23 cellular contexts compared by ENCODE assay signal in genomic region chr2:47696478-47696831, GRCh38.
"Had no signal": no experiment of that assay in that cellular context is flagged by ENCODE, and none has a peak within 500 bp of the region (broad histone marks: within the 10 kb centered on the region; RNA-seq: fewer than 3 reads in every experiment).

No MANE protein-coding gene starts in this region.

- H3K9me3 Mint-ChIP-seq: activated naive CD4-positive, alpha-beta T cell treated with anti-CD3 and anti-CD28 coated beads, Interleukin-2, amount 10 ng/mL, durations not matched to agents 7 days and 5 days; immature natural killer cell; neural crest cell; stimulated activated naive CD8-positive, alpha-beta T cell treated with anti-CD3 and anti-CD28 coated beads, Interleukin-15, Interleukin-2, amounts not matched to agents 100 ng/mL and 50 ng/mL, for 24 hours had no signal

- H3K4me1 ChIP-seq: ascending aorta, left ventricle myocardium inferior, psoas muscle, suprapubic skin, transverse colon had no signal

- DNase-seq: activated CD4-positive, alpha-beta T cell treated with anti-CD3 and anti-CD28 coated beads, Interleukin-2, amount 50 U/mL, for 1 hour; activated CD4-positive, CD25-positive, alpha-beta regulatory T cell treated with anti-CD3 and anti-CD28 coated beads, Interleukin-2, amount 50 U/mL, for 72 hours; activated CD8-positive, alpha-beta memory T cell treated with anti-CD3 and anti-CD28 coated beads, Interleukin-2, amount 50 U/mL, for 4 hours; activated effector memory CD4-positive, alpha-beta T cell treated with Interleukin-2 at 50 U/mL for 16 hours; activated naive CD4-positive, alpha-beta T cell treated with anti-CD3 and anti-CD28 coated beads, Interleukin-2, amount 10 ng/mL, durations not matched to agents 7 days and 5 days; activated T-cell treated with anti-CD3 and anti-CD28 coated beads, Interleukin-2, amount 50 U/mL, for 48 hours; hypothalamus; immature natural killer cell; kidney glomerular epithelial cell; left ventricle myocardium inferior; mucosa of descending colon; naive B cell; psoas muscle; right cardiac atrium; stimulated activated CD4-positive, alpha-beta T cell treated with anti-CD3 and anti-CD28 coated beads, Interleukin-2, amount 100 ng/mL, for 24 hours; T1000; transverse colon had no signal

- H3K36me3 Mint-ChIP-seq: activated naive CD4-positive, alpha-beta T cell treated with anti-CD3 and anti-CD28 coated beads, Interleukin-2, amount 10 ng/mL, durations not matched to agents 7 days and 5 days; immature natural killer cell; naive B cell had no signal

- H3K4me3 ChIP-seq: ascending aorta, coronary artery, left ventricle myocardium inferior, mucosa of descending colon, psoas muscle, suprapubic skin, transverse colon had no signal

- H3K27me3 ChIP-seq: ascending aorta, suprapubic skin, transverse colon had no signal

- H3K9me3 ChIP-seq: ascending aorta, left ventricle myocardium inferior, mucosa of descending colon, psoas muscle, suprapubic skin, transverse colon had no signal

- H3K27ac Mint-ChIP-seq: activated naive CD4-positive, alpha-beta T cell treated with anti-CD3 and anti-CD28 coated beads, Interleukin-2, amount 10 ng/mL, durations not matched to agents 7 days and 5 days; immature natural killer cell; stimulated activated naive CD8-positive, alpha-beta T cell treated with anti-CD3 and anti-CD28 coated beads, Interleukin-15, Interleukin-2, amounts not matched to agents 100 ng/mL and 50 ng/mL, for 24 hours had no signal

- FAIRE-seq: frontal cortex had no signal

- H3K27me3 Mint-ChIP-seq: naive B cell had no signal

- H3K27ac ChIP-seq: ascending aorta, coronary artery, left ventricle myocardium inferior, psoas muscle, suprapubic skin, transverse colon had no signal

- H3K4me1 Mint-ChIP-seq: activated naive CD4-positive, alpha-beta T cell treated with anti-CD3 and anti-CD28 coated beads, Interleukin-2, amount 10 ng/mL, durations not matched to agents 7 days and 5 days; immature natural killer cell had no signal

- H3K4me3 Mint-ChIP-seq: activated naive CD4-positive, alpha-beta T cell treated with anti-CD3 and anti-CD28 coated beads, Interleukin-2, amount 10 ng/mL, durations not matched to agents 7 days and 5 days; immature natural killer cell; neural crest cell; stimulated activated naive CD8-positive, alpha-beta T cell treated with anti-CD3 and anti-CD28 coated beads, Interleukin-15, Interleukin-2, amounts not matched to agents 100 ng/mL and 50 ng/mL, for 24 hours had no signal

- H3K36me3 ChIP-seq: ascending aorta, left ventricle myocardium inferior, suprapubic skin, transverse colon had no signal

- ATAC-seq: mucosa of descending colon, psoas muscle, right cardiac atrium had no signal
